In genomic region chr6:85496856-85497255, GRCh38 we compare ENCODE assay signal across 16 cellular contexts. TPM values are rescaled to one million over a fixed set of nuclear protein-coding genes. Genes with fewer than 3 reads are reported as not detected.
DNase-seq lines count a peak whose midpoint lies in the region; ATAC-seq lines count a peak whose summit lies in the region.
"Had no signal": no experiment of that assay in that cellular context is flagged by ENCODE, and none has a peak within 500 bp of the region (broad histone marks: within the 10 kb centered on the region; RNA-seq: fewer than 3 reads in every experiment).

No MANE protein-coding gene starts in this region.

- H3K4me3 Mint-ChIP-seq in activated CD8-positive, alpha-beta memory T cell treated with anti-CD3 and anti-CD28 coated beads, Interleukin-2, amount 10 ng/mL, durations not matched to agents 7 days and 5 days, result no peak overlapping the region
- no peak overlapping the region for H3K4me3 Mint-ChIP-seq in stimulated activated naive CD8-positive, alpha-beta T cell treated with anti-CD3 and anti-CD28 coated beads, Interleukin-15, amount 100 ng/mL, for 72 hours
- peak overlapping the region; percentile 16 for H3K4me3 Mint-ChIP-seq in activated T-helper 17 cell treated with anti-CD3 and anti-CD28 coated beads, Interleukin-2, amount 50 U/mL, for 72 hours
- no peak overlapping the region for H3K4me3 Mint-ChIP-seq in stimulated activated effector memory CD8-positive, alpha-beta T cell treated with anti-CD3 and anti-CD28 coated beads, Interleukin-12 subunit alpha, Interleukin-12 subunit beta, amount 100 ng/mL, for 72 hours
- H3K4me3 Mint-ChIP-seq: CD4-positive, alpha-beta T cell; GM23338 had no signal

- peaks cover 17% of the 10 kb centered on the region for H3K9me3 Mint-ChIP-seq in activated CD8-positive, alpha-beta memory T cell treated with anti-CD3 and anti-CD28 coated beads, Interleukin-2, amount 10 ng/mL, durations not matched to agents 7 days and 5 days (ENCODE audit: low read depth)
- peaks cover 27 to 28% of the 10 kb centered on the region in 2 donors for H3K9me3 Mint-ChIP-seq in stimulated activated naive CD8-positive, alpha-beta T cell treated with anti-CD3 and anti-CD28 coated beads, Interleukin-15, amount 100 ng/mL, for 72 hours
- peaks cover 8% of the 10 kb centered on the region for H3K9me3 Mint-ChIP-seq in activated T-helper 17 cell treated with anti-CD3 and anti-CD28 coated beads, Interleukin-2, amount 50 U/mL, for 72 hours
- H3K9me3 Mint-ChIP-seq in stimulated activated effector memory CD8-positive, alpha-beta T cell treated with anti-CD3 and anti-CD28 coated beads, Interleukin-12 subunit alpha, Interleukin-12 subunit beta, amount 100 ng/mL, for 72 hours, result peaks cover 10% of the 10 kb centered on the region

- H3K9me3 ChIP-seq in right cardiac atrium (ENCODE audit: control insufficient read depth, low read length), result no peaks in the 10 kb centered on the region

- H3K36me3 Mint-ChIP-seq in activated CD8-positive, alpha-beta memory T cell treated with anti-CD3 and anti-CD28 coated beads, Interleukin-2, amount 10 ng/mL, durations not matched to agents 7 days and 5 days, result peaks cover 70% of the 10 kb centered on the region
- peaks cover 4% of the 10 kb centered on the region for H3K36me3 Mint-ChIP-seq in activated T-helper 17 cell treated with anti-CD3 and anti-CD28 coated beads, Interleukin-2, amount 50 U/mL, for 72 hours (ENCODE audit: low read depth)
- H3K36me3 Mint-ChIP-seq in stimulated activated effector memory CD8-positive, alpha-beta T cell treated with anti-CD3 and anti-CD28 coated beads, Interleukin-12 subunit alpha, Interleukin-12 subunit beta, amount 100 ng/mL, for 72 hours, result peaks cover 12% of the 10 kb centered on the region

- peak overlapping the region; percentile 11 for H3K27ac Mint-ChIP-seq in activated CD8-positive, alpha-beta memory T cell treated with anti-CD3 and anti-CD28 coated beads, Interleukin-2, amount 10 ng/mL, durations not matched to agents 7 days and 5 days
- H3K27ac Mint-ChIP-seq in stimulated activated naive CD8-positive, alpha-beta T cell treated with anti-CD3 and anti-CD28 coated beads, Interleukin-15, amount 100 ng/mL, for 72 hours, result peak overlapping the region in 1 of 2 donors; percentile 23
- peak overlapping the region; percentile 4 for H3K27ac Mint-ChIP-seq in activated T-helper 17 cell treated with anti-CD3 and anti-CD28 coated beads, Interleukin-2, amount 50 U/mL, for 72 hours
- H3K27ac Mint-ChIP-seq in stimulated activated effector memory CD8-positive, alpha-beta T cell treated with anti-CD3 and anti-CD28 coated beads, Interleukin-12 subunit alpha, Interleukin-12 subunit beta, amount 100 ng/mL, for 72 hours, result peak overlapping the region; percentile 71
- H3K27ac Mint-ChIP-seq: CD4-positive, alpha-beta T cell; GM23338 had no signal

- H3K4me1 Mint-ChIP-seq in activated CD8-positive, alpha-beta memory T cell treated with anti-CD3 and anti-CD28 coated beads, Interleukin-2, amount 10 ng/mL, durations not matched to agents 7 days and 5 days, result peaks cover 32% of the 10 kb centered on the region
- peaks cover 33% of the 10 kb centered on the region for H3K4me1 Mint-ChIP-seq in stimulated activated naive CD8-positive, alpha-beta T cell treated with anti-CD3 and anti-CD28 coated beads, Interleukin-15, amount 100 ng/mL, for 72 hours
- peaks cover 17% of the 10 kb centered on the region for H3K4me1 Mint-ChIP-seq in activated T-helper 17 cell treated with anti-CD3 and anti-CD28 coated beads, Interleukin-2, amount 50 U/mL, for 72 hours
- peaks cover 37% of the 10 kb centered on the region for H3K4me1 Mint-ChIP-seq in stimulated activated effector memory CD8-positive, alpha-beta T cell treated with anti-CD3 and anti-CD28 coated beads, Interleukin-12 subunit alpha, Interleukin-12 subunit beta, amount 100 ng/mL, for 72 hours
- H3K4me1 Mint-ChIP-seq: GM23338 had no signal

- H3K27me3 Mint-ChIP-seq in activated CD8-positive, alpha-beta memory T cell treated with anti-CD3 and anti-CD28 coated beads, Interleukin-2, amount 10 ng/mL, durations not matched to agents 7 days and 5 days, result no peaks in the 10 kb centered on the region
- no peaks in the 10 kb centered on the region for H3K27me3 Mint-ChIP-seq in stimulated activated naive CD8-positive, alpha-beta T cell treated with anti-CD3 and anti-CD28 coated beads, Interleukin-15, amount 100 ng/mL, for 72 hours
- no peaks in the 10 kb centered on the region for H3K27me3 Mint-ChIP-seq in activated T-helper 17 cell treated with anti-CD3 and anti-CD28 coated beads, Interleukin-2, amount 50 U/mL, for 72 hours
- H3K27me3 Mint-ChIP-seq: CD4-positive, alpha-beta T cell had no signal

- no peak overlapping the region for H3K4me3 ChIP-seq in right cardiac atrium (ENCODE audit: low read length)
- H3K4me3 ChIP-seq: GM23338 had no signal

- ATAC-seq in activated CD8-positive, alpha-beta memory T cell treated with anti-CD3 and anti-CD28 coated beads, Interleukin-2, amount 10 ng/mL, durations not matched to agents 7 days and 5 days, result no peak
- ATAC-seq in stimulated activated naive CD8-positive, alpha-beta T cell treated with anti-CD3 and anti-CD28 coated beads, Interleukin-15, amount 100 ng/mL, for 72 hours, result peak; percentile 35
- ATAC-seq in stimulated activated naive CD8-positive, alpha-beta T cell treated with anti-CD3 and anti-CD28 coated beads, Interleukin-15, Interleukin-2, amounts not matched to agents 100 U/mL and 50 U/mL, for 24 hours, result no peak
- peak; percentile 37 for ATAC-seq in activated T-helper 17 cell treated with anti-CD3 and anti-CD28 coated beads, Interleukin-2, amount 50 U/mL, for 72 hours (replicated peaks)
- peak; percentile 60 for ATAC-seq in stimulated activated effector memory CD8-positive, alpha-beta T cell treated with anti-CD3 and anti-CD28 coated beads, Interleukin-12 subunit alpha, Interleukin-12 subunit beta, amount 100 ng/mL, for 72 hours
- no peak for ATAC-seq in right cardiac atrium
- ATAC-seq in HG03097 (IDR thresholded peaks at IDR 0.05; ENCODE audit: low FRiP score, unreplicated experiment), result no peak
- ATAC-seq: GM23338 had no signal

- H3K27ac ChIP-seq in right cardiac atrium (ENCODE audit: low read length), result no peak overlapping the region
- H3K27ac ChIP-seq: C4-2B had no signal

- 96% methylated on average over 5 of the region's 5 CpGs for WGBS in right cardiac atrium

- CTCF ChIA-PET in activated CD8-positive, alpha-beta memory T cell treated with anti-CD3 and anti-CD28 coated beads, Interleukin-2, amount 10 ng/mL, durations not matched to agents 7 days and 5 days (lab: Charles Lee), result interaction anchor here (0.6 kb wide), 1 partner anchor 68 kb away, joined by 3 read pairs; no protein-coding TSS in a partner anchor

- intact Hi-C loops in right cardiac atrium (cut with DNase I), result no loop called here

- no peak for DNase-seq in activated CD8-positive, alpha-beta memory T cell treated with anti-CD3 and anti-CD28 coated beads, Interleukin-2, amount 10 ng/mL, durations not matched to agents 7 days and 5 days
- DNase-seq in activated CD8-positive, alpha-beta memory T cell treated with anti-CD3 and anti-CD28 coated beads, Interleukin-2, amount 50 U/mL, for 48 hours, result no peak
- no peak for DNase-seq in stimulated activated naive CD8-positive, alpha-beta T cell treated with anti-CD3 and anti-CD28 coated beads, Interleukin-15, amount 100 ng/mL, for 72 hours
- DNase-seq in stimulated activated naive CD8-positive, alpha-beta T cell treated with anti-CD3 and anti-CD28 coated beads, Interleukin-15, Interleukin-2, amounts not matched to agents 100 U/mL and 50 U/mL, for 24 hours, result no peak
- no peak for DNase-seq in stimulated activated effector memory CD8-positive, alpha-beta T cell treated with anti-CD3 and anti-CD28 coated beads, Interleukin-12 subunit alpha, Interleukin-12 subunit beta, amount 100 ng/mL, for 72 hours (ENCODE audit: low spot score in 2 of 2)
- no peak for DNase-seq in right cardiac atrium
- DNase-seq: ACHN; Caco-2; CD4-positive, alpha-beta T cell; GDM1; HCEC 1CT; IMR-90 had no signal

- H3K27me3 ChIP-seq in right cardiac atrium (ENCODE audit: control insufficient read depth, insufficient read depth), result no peaks in the 10 kb centered on the region

- H3K4me1 ChIP-seq in right cardiac atrium (ENCODE audit: control insufficient read depth, insufficient read depth, low read length), result no peaks in the 10 kb centered on the region
- H3K4me1 ChIP-seq: Caco-2 had no signal

RNA-seq across cellular contexts. Expression of gene NT5E, which starts 47.0 kb away (rescaled TPM):
- total RNA-seq in activated CD8-positive, alpha-beta memory T cell treated with anti-CD3 and anti-CD28 coated beads, Interleukin-2, amount 10 ng/mL, durations not matched to agents 7 days and 5 days, result 10 to 100 TPM; 17.3 to 24.1 TPM
- total RNA-seq in activated T-helper 17 cell treated with anti-CD3 and anti-CD28 coated beads, Interleukin-2, amount 50 U/mL, for 72 hours, result 10 to 100 TPM in 1 of 2 donors, 1 to 10 TPM in 1; 1.2 to 10.5 TPM
- total RNA-seq in right cardiac atrium, result 10 to 100 TPM in 2 of 4 donors, 1 to 10 TPM in 2; 7.1 to 13.3 (median 9.8) TPM
- polyA plus RNA-seq in right cardiac atrium, result 3.6 TPM

Comparison
In these comparisons a context has a peak if more than half of its experiments do, and no peak if none do; other contexts are left out.
1. ATAC-seq: peak in stimulated activated naive CD8-positive, alpha-beta T cell treated with anti-CD3 and anti-CD28 coated beads, Interleukin-15, amount 100 ng/mL, for 72 hours (single experiment), activated T-helper 17 cell treated with anti-CD3 and anti-CD28 coated beads, Interleukin-2, amount 50 U/mL, for 72 hours (single experiment) and stimulated activated effector memory CD8-positive, alpha-beta T cell treated with anti-CD3 and anti-CD28 coated beads, Interleukin-12 subunit alpha, Interleukin-12 subunit beta, amount 100 ng/mL, for 72 hours (single experiment); none in activated CD8-positive, alpha-beta memory T cell treated with anti-CD3 and anti-CD28 coated beads, Interleukin-2, amount 10 ng/mL, durations not matched to agents 7 days and 5 days (single experiment), stimulated activated naive CD8-positive, alpha-beta T cell treated with anti-CD3 and anti-CD28 coated beads, Interleukin-15, Interleukin-2, amounts not matched to agents 100 U/mL and 50 U/mL, for 24 hours (single experiment), right cardiac atrium (0 of 2) and HG03097 (single experiment).